11 cellular contexts compared by ENCODE assay signal in the genomic region with DNA sequence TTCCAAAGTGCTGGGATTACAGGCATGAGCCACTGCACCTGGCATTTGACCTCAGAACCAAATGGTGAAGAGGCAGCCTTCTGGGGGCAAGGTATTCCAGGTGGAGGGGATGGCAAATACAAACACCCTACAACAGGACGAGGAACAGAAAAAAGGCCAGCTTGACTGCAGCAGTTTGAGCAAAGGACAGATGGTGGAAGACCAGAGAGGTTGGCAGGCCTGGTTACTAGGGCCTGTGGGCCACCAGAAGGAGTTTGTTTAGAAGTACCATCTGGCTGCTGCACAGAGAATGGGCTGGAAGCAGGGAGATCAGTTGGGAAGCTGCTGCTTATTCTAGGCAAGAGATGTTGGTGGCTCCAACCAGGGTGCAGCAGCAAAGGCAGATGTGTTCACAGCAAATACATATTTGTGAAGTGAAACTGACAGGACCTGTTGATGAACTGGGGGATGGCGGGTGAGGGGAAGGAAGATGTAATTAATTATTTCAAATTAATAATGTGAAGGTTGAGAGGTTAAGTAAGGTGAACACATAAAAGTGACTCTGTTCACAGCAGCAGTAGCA. TPM values are rescaled to one million over a fixed set of nuclear protein-coding genes. Genes with fewer than 3 reads are reported as not detected.
DNase-seq lines count a peak whose midpoint lies in the region; ATAC-seq and TF ChIP-seq lines count a peak whose summit lies in the region.
"Had no signal": no experiment of that assay in that cellular context is flagged by ENCODE, and none has a peak within 500 bp of the region (broad histone marks: within the 10 kb centered on the region; RNA-seq: fewer than 3 reads in every experiment).

No MANE protein-coding gene starts in this region.

- H3K27me3 ChIP-seq in heart left ventricle (no peaks in the 10 kb centered on the region), upper lobe of left lung (no peaks in the 10 kb centered on the region)

- H3K4me1 Mint-ChIP-seq in brain = peaks cover 37% of the 10 kb centered on the region

- TF ChIP-seq POLR2A in heart left ventricle (IDR thresholded peaks at IDR 0.05) (no peak), upper lobe of left lung (IDR thresholded peaks at IDR 0.05) (no peak)

- H3K9me3 Mint-ChIP-seq in brain = no peaks in the 10 kb centered on the region

- TF ChIP-seq CTCF in heart left ventricle (IDR thresholded peaks at IDR 0.05) = no peak
- TF ChIP-seq CTCF in brain (conservative IDR thresholded peaks at IDR 0.05) = no peak
- TF ChIP-seq CTCF in upper lobe of left lung (IDR thresholded peaks at IDR 0.05) = no peak

- 89 to 97% (median 93%) methylated on average over 2 of the region's 2 CpGs for WGBS in heart left ventricle, 4 donors
- WGBS in mesodermal cell (ENCODE audit: insufficient coverage in 2 of 2), 2 experiments = 94 to 100% methylated on average over 2 of the region's 2 CpGs
- WGBS in upper lobe of left lung, 2 donors = 72 to 75% methylated on average over 2 of the region's 2 CpGs

- H3K4me3 Mint-ChIP-seq in brain = peak overlapping the region in 3 of 5 experiments; percentile 5 to 34 (median 20)

- H3K27ac ChIP-seq in heart left ventricle = peak overlapping the region in 11 of 12 donors; percentile 86 to 100 (median 97)
- H3K27ac ChIP-seq in mesodermal cell (ENCODE audit: low read depth, low read length, severe bottlenecking) = peak overlapping the region; percentile 88
- H3K27ac ChIP-seq in upper lobe of left lung = peak overlapping the region in 3 of 4 donors; percentile 86 to 99 (median 95)

- no peak for TF ChIP-seq EP300 in upper lobe of left lung (IDR thresholded peaks at IDR 0.05)

- no peak for DNase-seq in heart left ventricle
- DNase-seq in left cardiac atrium = no peak
- no peak for DNase-seq in upper lobe of left lung
- DNase-seq in iPS-NIHi11 (ENCODE audit: low spot score) = no peak
- DNase-seq: activated T-cell treated with anti-CD3 and anti-CD28 coated beads for 4 hours, hippocampal formation, NCI-H526 had no signal

- H3K27ac Mint-ChIP-seq in brain = peak overlapping the region in 4 of 5 experiments; percentile 47 to 92 (median 68)

- peaks cover 14% of the 10 kb centered on the region for H3K27me3 Mint-ChIP-seq in brain

- H3K4me3 ChIP-seq in heart left ventricle (no peak overlapping the region), mesodermal cell (ENCODE audit: extremely low read depth, insufficient read depth, low read length, poor library complexity, severe bottlenecking) (no peak overlapping the region), upper lobe of left lung (no peak overlapping the region)

- ATAC-seq in heart left ventricle = no peak
- ATAC-seq in left cardiac atrium = no peak
- no peak for ATAC-seq in upper lobe of left lung (ENCODE audit: low FRiP score in 2 of 2)
- ATAC-seq in HG02840 (IDR thresholded peaks at IDR 0.05; ENCODE audit: low FRiP score, unreplicated experiment) = no peak
- no peak for ATAC-seq in HG02588 (IDR thresholded peaks at IDR 0.05; ENCODE audit: unreplicated experiment)

- H3K36me3 ChIP-seq in heart left ventricle = no peaks in the 10 kb centered on the region
- H3K36me3 ChIP-seq in mesodermal cell (ENCODE audit: control insufficient read depth, insufficient read depth, low read length) = no peaks in the 10 kb centered on the region
- no peaks in the 10 kb centered on the region for H3K36me3 ChIP-seq in upper lobe of left lung

- no peaks in the 10 kb centered on the region for H3K9me3 ChIP-seq in heart left ventricle
- H3K9me3 ChIP-seq in mesodermal cell (ENCODE audit: control insufficient read depth, low read length) = no peaks in the 10 kb centered on the region
- peaks cover 0 to 7% (median 0%) of the 10 kb centered on the region in 4 donors for H3K9me3 ChIP-seq in upper lobe of left lung

- intact Hi-C loops in heart left ventricle (cut with DNase I) = loop anchor here in 9 of 10 donors (1.0 to 5.0 kb wide), 4 partner anchors 112 to 114 kb away; no protein-coding TSS in a partner anchor
- intact Hi-C loops in left cardiac atrium (cut with DNase I) = loop anchor here in 1 of 2 donors (1.0 kb wide), 1 partner anchor 113 kb away; no protein-coding TSS in a partner anchor

- no peaks in the 10 kb centered on the region for H3K36me3 Mint-ChIP-seq in brain

- H3K4me1 ChIP-seq in heart left ventricle (peaks cover 3 to 52% (median 44%) of the 10 kb centered on the region in 12 donors), mesodermal cell (ENCODE audit: control insufficient read depth, insufficient read depth, low read length, poor library complexity, severe bottlenecking) (peaks cover 33% of the 10 kb centered on the region), upper lobe of left lung (peaks cover 43 to 49% (median 46%) of the 10 kb centered on the region in 4 donors)

RNA-seq across cellular contexts. Expression of a gene that starts 2.8 kb away (rescaled TPM):
- 10 to 100 TPM; 14.9 to 65.5 (median 40.8) TPM for total RNA-seq in heart left ventricle
- 10 to 100 TPM; 11.6 to 15.4 TPM for polyA plus RNA-seq in heart left ventricle
- total RNA-seq in left cardiac atrium = 10 to 100 TPM; 10.5 to 25.4 TPM
- 10.2 TPM for polyA plus RNA-seq in brain (ENCODE audit: insufficient read depth, low read depth, low replicate concordance)
- 22.0 TPM for polyA plus RNA-seq in mesodermal cell (2013, experiment 1 of 2)
- polyA plus RNA-seq in mesodermal cell (2013, experiment 2 of 2) = 19.1 TPM
- 10 to 100 TPM; 17.5 to 38.8 (median 26.8) TPM for total RNA-seq in upper lobe of left lung
